Comparison of ENCODE assay signal across 9 cellular contexts in genomic region chr10:132539894-132540293, GRCh38. TPM values are rescaled to one million over a fixed set of nuclear protein-coding genes. Genes with fewer than 3 reads are reported as not detected.
DNase-seq lines count a peak whose midpoint lies in the region; ATAC-seq and TF ChIP-seq lines count a peak whose summit lies in the region.
"Had no signal": no experiment of that assay in that cellular context is flagged by ENCODE, and none has a peak within 500 bp of the region (broad histone marks: within the 10 kb centered on the region; RNA-seq: fewer than 3 reads in every experiment).

No MANE protein-coding gene starts in this region.

- no peak overlapping the region for H3K4me3 ChIP-seq in SJCRH30
- H3K4me3 ChIP-seq: lung had no signal

- no peaks in the 10 kb centered on the region for H3K27me3 Mint-ChIP-seq in activated CD8-positive, alpha-beta T cell treated with anti-CD3 and anti-CD28 coated beads for 36 hours

- no peak for TF ChIP-seq CTCF in activated CD8-positive, alpha-beta T cell treated with anti-CD3 and anti-CD28 coated beads for 36 hours (IDR thresholded peaks at IDR 0.05)

- H3K27ac ChIP-seq in temporal lobe (ENCODE audit: low read depth, low read length), result peak overlapping the region; percentile 22
- no peak overlapping the region for H3K27ac ChIP-seq in SJCRH30

- peak overlapping the region; percentile 91 for H3K27ac Mint-ChIP-seq in activated CD8-positive, alpha-beta T cell treated with anti-CD3 and anti-CD28 coated beads for 36 hours

- CTCF ChIA-PET in activated CD8-positive, alpha-beta T cell treated with anti-CD3 and anti-CD28 coated beads for 36 hours (lab: Charles Lee), result interaction anchor here (1.1 to 4.9 kb wide), 3 partner anchors 11 to 96 kb away, joined by 3 to 34 read pairs (median 4); no protein-coding TSS in a partner anchor

- POLR2A ChIA-PET in activated CD8-positive, alpha-beta T cell treated with anti-CD3 and anti-CD28 coated beads for 36 hours (lab: Charles Lee), result interaction anchor here (1.7 to 5.3 kb wide), 4 partner anchors 11 to 76 kb away, joined by 6 to 32 read pairs (median 8); no protein-coding TSS in a partner anchor

- no peaks in the 10 kb centered on the region for H3K9me3 ChIP-seq in SJCRH30 (replicated peaks)

- ATAC-seq in activated CD8-positive, alpha-beta T cell treated with anti-CD3 and anti-CD28 coated beads for 36 hours, result peak; percentile 4

- no peaks in the 10 kb centered on the region for H3K9me3 Mint-ChIP-seq in activated CD8-positive, alpha-beta T cell treated with anti-CD3 and anti-CD28 coated beads for 36 hours

- peaks cover 71% of the 10 kb centered on the region for H3K4me1 Mint-ChIP-seq in activated CD8-positive, alpha-beta T cell treated with anti-CD3 and anti-CD28 coated beads for 36 hours (ENCODE audit: low read depth)

- H3K36me3 Mint-ChIP-seq in activated CD8-positive, alpha-beta T cell treated with anti-CD3 and anti-CD28 coated beads for 36 hours (ENCODE audit: low read depth), result peaks cover 4% of the 10 kb centered on the region

- intact Hi-C loops in activated CD8-positive, alpha-beta T cell treated with anti-CD3 and anti-CD28 coated beads for 36 hours (cut with micrococcal nuclease), result loop anchor here (5.0 to 10.0 kb wide), 3 partner anchors 37 to 95 kb away; no protein-coding TSS in a partner anchor

- peak overlapping the region; percentile 88 for H3K4me3 Mint-ChIP-seq in activated CD8-positive, alpha-beta T cell treated with anti-CD3 and anti-CD28 coated beads for 36 hours

- H3K4me1 ChIP-seq in SJCRH30, result no peaks in the 10 kb centered on the region

- H3K27me3 ChIP-seq in SJCRH30, result no peaks in the 10 kb centered on the region

- DNase-seq in activated effector memory CD4-positive, alpha-beta T cell treated with anti-CD3 and anti-CD28 coated beads, Interleukin-2, amount 50 U/mL, for 16 hours, result peak; percentile 50
- DNase-seq in activated effector memory CD4-positive, alpha-beta T cell treated with Interleukin-2 at 50 U/mL for 16 hours, result no peak
- DNase-seq in activated CD8-positive, alpha-beta T cell treated with anti-CD3 and anti-CD28 coated beads for 36 hours, result peak; percentile 73
- peak; percentile 18 for DNase-seq in glomerular endothelial cell (ENCODE audit: extremely low read depth, low read depth, low spot score)
- DNase-seq in NCI-H2081 treated with DMSO at 0.1 percent for 48 hours (lab: John Stamatoyannopoulos, UW), result no peak
- DNase-seq in SJCRH30, result no peak
- DNase-seq in DMS 273 treated with DMSO at 0.1 percent for 48 hours (lab: John Stamatoyannopoulos, UW), result no peak

- no peaks in the 10 kb centered on the region for H3K36me3 ChIP-seq in SJCRH30

RNA-seq across cellular contexts. Expression of gene INPP5A, which starts 2.3 kb away (rescaled TPM):
- total RNA-seq in activated CD8-positive, alpha-beta T cell treated with anti-CD3 and anti-CD28 coated beads for 36 hours, result 10 to 100 TPM in 1 of 2 experiments, 1 to 10 TPM in 1; 9.6 to 10.4 TPM
- total RNA-seq in glomerular endothelial cell (43.9 and 51.9 TPM in 2 replicates), temporal lobe (19.4 TPM)
- 18.9 and 22.4 TPM in 2 replicates for total RNA-seq in SJCRH30 (2014; rRNA removed; shearing (Covaris generic))

Comparison
In these comparisons a context has a peak if more than half of its experiments do, and no peak if none do; other contexts are left out.
1. DNase-seq: peak in activated effector memory CD4-positive, alpha-beta T cell treated with anti-CD3 and anti-CD28 coated beads, Interleukin-2, amount 50 U/mL, for 16 hours (single experiment), activated CD8-positive, alpha-beta T cell treated with anti-CD3 and anti-CD28 coated beads for 36 hours (single experiment) and glomerular endothelial cell (single experiment); none in activated effector memory CD4-positive, alpha-beta T cell treated with Interleukin-2 at 50 U/mL for 16 hours (single experiment), NCI-H2081 treated with DMSO at 0.1 percent for 48 hours (single experiment), SJCRH30 (0 of 2) and DMS 273 treated with DMSO at 0.1 percent for 48 hours (single experiment).